In the genomic region with DNA sequence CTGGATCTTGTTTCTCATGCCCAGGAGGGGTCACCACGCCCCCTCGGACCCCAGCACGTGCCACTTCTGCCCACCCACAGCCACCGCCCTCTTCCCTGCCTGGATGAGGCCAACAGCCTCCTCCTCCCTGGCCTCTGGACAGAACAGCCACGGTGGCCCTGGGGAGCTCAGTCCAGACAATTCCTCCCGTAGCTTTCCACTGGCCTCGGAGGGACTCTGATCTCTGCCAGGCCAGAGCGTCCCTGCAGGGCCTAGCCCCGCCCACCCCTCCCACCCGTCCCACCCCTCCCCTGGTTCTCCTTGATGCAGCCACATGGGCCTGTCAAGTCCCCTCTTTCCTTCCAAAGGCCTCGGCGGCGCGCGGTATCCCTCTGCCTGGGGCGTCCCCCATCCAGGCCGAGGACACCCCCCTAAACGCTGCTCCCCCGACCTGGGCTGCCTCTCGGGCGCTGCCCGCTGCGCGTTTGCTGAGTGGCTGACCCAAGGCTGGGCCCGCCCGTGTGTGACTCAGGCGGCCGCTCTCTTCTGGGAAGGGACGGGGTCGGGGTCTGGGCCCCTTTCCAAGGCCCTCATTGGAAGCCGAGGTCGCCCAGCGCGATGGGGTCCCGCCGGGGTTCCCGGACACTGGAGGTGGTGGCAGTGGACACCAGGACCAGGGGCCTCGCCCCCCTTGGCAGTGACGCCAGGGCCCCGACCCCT, we compare ENCODE assay signal across 8 cellular contexts. TPM values are rescaled to one million over a fixed set of nuclear protein-coding genes. Genes with fewer than 3 reads are reported as not detected.
DNase-seq lines count a peak whose midpoint lies in the region; ATAC-seq, FAIRE-seq and TF ChIP-seq lines count a peak whose summit lies in the region.

No MANE protein-coding gene starts in this region.

- intact Hi-C loops in heart left ventricle (cut with DNase I) (loop anchor here in 6 of 10 donors (2.0 to 10.0 kb wide), 4 partner anchors 53 to 119 kb away; a partner anchor contains a TSS), ovary (cut with DNase I) (loop anchor here in 1 of 4 donors (2.0 to 10.0 kb wide), 2 partner anchors 79 to 119 kb away; a partner anchor contains a TSS)

- DNase-seq in GM04504 (ENCODE audit: low read depth) = peak; percentile 42
- DNase-seq in H54 (ENCODE audit: insufficient read length, low spot score) = peak; percentile 86
- DNase-seq in NCI-H2227 treated with DMSO at 0.1 percent for 48 hours (lab: John Stamatoyannopoulos, UW) = peak; percentile 15
- peak; percentile 77 to 90 (median 88) for DNase-seq in heart left ventricle
- peak; percentile 76 to 83 (median 81) for DNase-seq in ovary

- no peak for FAIRE-seq in H54 (lab: Jason Lieb, UNC)

- H3K9me3 ChIP-seq in heart left ventricle (no peaks in the 10 kb centered on the region), ovary (no peaks in the 10 kb centered on the region)

- WGBS in heart left ventricle, 4 donors = 0 to 2% (median 1%) methylated on average over 15 to 40 of the region's 40 CpGs
- 0 to 1% (median 1%) methylated on average over 17 to 40 of the region's 40 CpGs for WGBS in ovary, 3 donors

- TF ChIP-seq CTCF in heart left ventricle (IDR thresholded peaks at IDR 0.05) = no peak
- no peak for TF ChIP-seq CTCF in ovary (IDR thresholded peaks at IDR 0.05)

- TF ChIP-seq EP300 in ovary (IDR thresholded peaks at IDR 0.05) = no peak

- peaks cover 0 to 19% (median 0%) of the 10 kb centered on the region in 9 donors for H3K36me3 ChIP-seq in heart left ventricle
- no peaks in the 10 kb centered on the region for H3K36me3 ChIP-seq in ovary

- H3K4me1 ChIP-seq in heart left ventricle (peaks cover 6 to 56% (median 39%) of the 10 kb centered on the region in 12 donors), ovary (ENCODE audit: insufficient read depth) (peaks cover 26% of the 10 kb centered on the region)

- no peak for TF ChIP-seq POLR2A in H54 (IDR thresholded peaks at IDR 0.05; ENCODE audit: low read depth, low read length)
- no peak for TF ChIP-seq POLR2A in heart left ventricle (IDR thresholded peaks at IDR 0.05)
- no peak for TF ChIP-seq POLR2A in ovary (IDR thresholded peaks at IDR 0.05)

- H3K27ac ChIP-seq in angular gyrus (ENCODE audit: low read depth, low read length) (peak overlapping the region; percentile 91), heart left ventricle (peak overlapping the region; percentile 91 to 100 (median 96)), ovary (peak overlapping the region; percentile 92 to 94)

- peak overlapping the region; percentile 60 to 97 (median 82) for H3K4me3 ChIP-seq in heart left ventricle
- H3K4me3 ChIP-seq in ovary = peak overlapping the region; percentile 58

- ATAC-seq in heart left ventricle (peak; percentile 19 to 49 (median 38)), GM18858 (IDR thresholded peaks at IDR 0.05; ENCODE audit: unreplicated experiment) (no peak), HG03571 (IDR thresholded peaks at IDR 0.05; ENCODE audit: unreplicated experiment) (no peak)

- H3K27me3 ChIP-seq in heart left ventricle = no peaks in the 10 kb centered on the region
- no peaks in the 10 kb centered on the region for H3K27me3 ChIP-seq in ovary

RNA-seq across cellular contexts. Expression of a gene that starts 0.6 kb away (rescaled TPM):
- total RNA-seq in heart left ventricle (100 to 1,000 TPM in 7 of 9 donors, 10 to 100 TPM in 2; 63.8 to 181 (median 125) TPM), ovary (100 to 1,000 TPM in 3 of 7 donors, 10 to 100 TPM in 4; 44.4 to 140 (median 89.5) TPM)
- polyA plus RNA-seq in heart left ventricle (100 to 1,000 TPM; 138 to 152 TPM), ovary (100 to 1,000 TPM; 114 to 170 TPM)

RNA-seq across cellular contexts. Expression of a gene that starts 54.0 kb away (rescaled TPM):
- 10 to 100 TPM in 8 of 9 donors, 1 to 10 TPM in 1; 7.9 to 26.8 (median 16.1) TPM for total RNA-seq in heart left ventricle
- 10 to 100 TPM; 43.1 to 44.3 TPM for polyA plus RNA-seq in heart left ventricle
- 10 to 100 TPM; 15.7 to 37.4 (median 26.5) TPM for total RNA-seq in ovary
- 10 to 100 TPM; 32.0 to 39.9 TPM for polyA plus RNA-seq in ovary

RNA-seq across cellular contexts. Expression of a gene that starts 54.1 kb away (rescaled TPM):
- total RNA-seq in heart left ventricle = 100 to 1,000 TPM; 303 to 591 (median 409) TPM
- polyA plus RNA-seq in heart left ventricle = 100 to 1,000 TPM; 140 to 251 TPM
- 100 to 1,000 TPM in 4 of 7 donors, 10 to 100 TPM in 3; 38.4 to 124 (median 109) TPM for total RNA-seq in ovary
- 10 to 100 TPM; 65.7 to 84.5 TPM for polyA plus RNA-seq in ovary

Comparison
In these comparisons a context has a peak if more than half of its experiments do, and no peak if none do; other contexts are left out.
1. DNase-seq: peak in every context shown above with its lines; median percentile 88 in heart left ventricle; 86 in H54; 81 in ovary; 42 in GM04504; 15 in NCI-H2227 treated with DMSO at 0.1 percent for 48 hours.
2. ATAC-seq: peak in heart left ventricle (4 of 4); none in GM18858 (single experiment) and HG03571 (single experiment).
3. Peak in every context shown above with its lines, with median percentiles within 50 percentile points of each other: H3K27ac ChIP-seq.